Comparison of ENCODE assay signal across 25 cellular contexts in the genomic region with DNA sequence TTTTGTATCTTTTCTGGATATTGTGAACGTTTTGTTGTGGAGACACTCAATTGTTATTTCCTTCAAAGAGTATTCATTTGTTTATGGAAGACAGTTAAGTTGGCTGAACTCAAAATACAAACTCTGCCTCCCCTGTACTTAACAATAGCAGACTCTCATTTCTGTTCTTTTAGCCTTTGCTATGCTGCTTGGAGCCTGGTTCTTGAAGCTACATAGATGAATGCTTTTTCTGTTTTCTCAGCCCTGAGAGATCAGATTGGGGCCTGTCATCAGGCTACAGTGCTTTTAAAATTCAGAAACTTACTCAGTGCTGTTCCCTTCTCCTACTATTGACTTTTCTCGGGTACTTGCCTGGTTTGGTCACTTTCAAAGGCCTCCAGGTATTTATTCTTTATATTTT.
DNase-seq lines count a peak whose midpoint lies in the region; ATAC-seq, FAIRE-seq and TF ChIP-seq lines count a peak whose summit lies in the region.
"Had no signal": no experiment of that assay in that cellular context is flagged by ENCODE, and none has a peak within 500 bp of the region (broad histone marks: within the 10 kb centered on the region; RNA-seq: fewer than 3 reads in every experiment).

No MANE protein-coding gene starts in this region.

- DNase-seq in A549 (ENCODE audit: low read depth in 1 of 2, low spot score in 1 of 2) (no peak), COLO829 (ENCODE audit: low spot score) (peak; percentile 10), foreskin melanocyte (peak; percentile 29), neural progenitor cell (ENCODE audit: low spot score) (peak; percentile 5), glutamatergic neuron (no peak), type B pancreatic cell (ENCODE audit: extremely low spot score, unreplicated experiment) (no peak), lower lobe of right lung (no peak)
- no peak for DNase-seq in stimulated activated naive CD8-positive, alpha-beta T cell treated with anti-CD3 and anti-CD28 coated beads, Interleukin-15, Interleukin-2, amounts not matched to agents 100 U/mL and 50 U/mL, for 24 hours
- DNase-seq: ACHN; CD4-positive, alpha-beta memory T cell; GDM1; GOT3; IMR-90; NCI-H1105; NCI-H146; NCI-H2029; NCI-H2171; NCI-H345; NCI-H524; NCI-H82; SJCRH30 had no signal

- H3K4me3 Mint-ChIP-seq in neural progenitor cell (no peak overlapping the region), glutamatergic neuron (ENCODE audit: unreplicated experiment) (no peak overlapping the region), type B pancreatic cell (no peak overlapping the region)

- POLR2A ChIA-PET in A549 (lab: Yijun Ruan, JAX), result no interaction called here

- peaks cover 13% of the 10 kb centered on the region for H3K4me1 Mint-ChIP-seq in neural progenitor cell
- no peaks in the 10 kb centered on the region for H3K4me1 Mint-ChIP-seq in glutamatergic neuron (ENCODE audit: low read depth, unreplicated experiment)
- peaks cover 21% of the 10 kb centered on the region for H3K4me1 Mint-ChIP-seq in type B pancreatic cell (ENCODE audit: unreplicated experiment)
- H3K4me1 Mint-ChIP-seq: CD4-positive, alpha-beta memory T cell had no signal

- CTCF ChIA-PET in A549 (lab: Yijun Ruan, JAX), result no interaction called here

- no peak for TF ChIP-seq RAD21 in A549 (conservative IDR thresholded peaks at IDR 0.05 in 1 of 2, IDR thresholded peaks at IDR 0.05 in 1 of 2)

- FAIRE-seq in A549 (lab: Jason Lieb, UNC), result peak; percentile 18
- FAIRE-seq: GM18507, HTR-8/SVneo had no signal

- TF ChIP-seq POLR2A in A549 (IDR thresholded peaks at IDR 0.05; ENCODE audit: low read length), result no peak

- ATAC-seq in A549 (no peak), lower lobe of right lung (no peak)
- no peak for ATAC-seq in stimulated activated naive CD8-positive, alpha-beta T cell treated with anti-CD3 and anti-CD28 coated beads, Interleukin-15, Interleukin-2, amounts not matched to agents 100 U/mL and 50 U/mL, for 24 hours

- H3K27ac ChIP-seq in A549 (no peak overlapping the region), neural progenitor cell (no peak overlapping the region), lower lobe of right lung (no peak overlapping the region)
- H3K27ac ChIP-seq: BLaER1, KMS-11, SJCRH30 had no signal

- peak overlapping the region; percentile 39 for H2AFZ ChIP-seq in neural progenitor cell (replicated peaks)

- H3K27me3 ChIP-seq in neural progenitor cell, result no peaks in the 10 kb centered on the region
- no peaks in the 10 kb centered on the region for H3K27me3 ChIP-seq in lower lobe of right lung (ENCODE audit: low read depth)
- H3K27me3 ChIP-seq: BLaER1, SJCRH30 had no signal

- no peaks in the 10 kb centered on the region for H3K79me2 ChIP-seq in neural progenitor cell (ENCODE audit: low read depth)

- H3K9me3 Mint-ChIP-seq in neural progenitor cell (peaks cover 4% of the 10 kb centered on the region), glutamatergic neuron (ENCODE audit: unreplicated experiment) (no peaks in the 10 kb centered on the region), type B pancreatic cell (no peaks in the 10 kb centered on the region)

- H3K27ac Mint-ChIP-seq in neural progenitor cell (no peak overlapping the region), glutamatergic neuron (ENCODE audit: unreplicated experiment) (no peak overlapping the region), type B pancreatic cell (no peak overlapping the region)
- H3K27ac Mint-ChIP-seq: CD4-positive, alpha-beta memory T cell had no signal

- H3K36me3 Mint-ChIP-seq in neural progenitor cell (no peaks in the 10 kb centered on the region), glutamatergic neuron (ENCODE audit: unreplicated experiment) (no peaks in the 10 kb centered on the region), type B pancreatic cell (no peaks in the 10 kb centered on the region)
- H3K36me3 Mint-ChIP-seq: CD4-positive, alpha-beta memory T cell had no signal

- H4K20me1 ChIP-seq in neural progenitor cell (ENCODE audit: low read depth), result no peaks in the 10 kb centered on the region
- H4K20me1 ChIP-seq: BLaER1 had no signal

- H3F3A ChIP-seq in neural progenitor cell (ENCODE audit: low read depth), result peaks cover 8% of the 10 kb centered on the region

- H3K4me3 ChIP-seq in A549 (no peak overlapping the region), neural progenitor cell (no peak overlapping the region), lower lobe of right lung (no peak overlapping the region)
- H3K4me3 ChIP-seq: BLaER1, SJCRH30 had no signal

- TF ChIP-seq EP300 in A549 (IDR thresholded peaks at IDR 0.05), result no peak

- H3K9me3 ChIP-seq in A549, result no peaks in the 10 kb centered on the region
- no peaks in the 10 kb centered on the region for H3K9me3 ChIP-seq in neural progenitor cell (ENCODE audit: low read depth)
- H3K9me3 ChIP-seq in lower lobe of right lung, result no peaks in the 10 kb centered on the region
- H3K9me3 ChIP-seq: BLaER1, SJCRH30 had no signal

- H3K9ac ChIP-seq in neural progenitor cell, result no peak overlapping the region
- H3K9ac ChIP-seq: BLaER1, KMS-11 had no signal

- no peaks in the 10 kb centered on the region for H3K4me1 ChIP-seq in A549
- H3K4me1 ChIP-seq in neural progenitor cell, result peaks cover 28% of the 10 kb centered on the region
- no peaks in the 10 kb centered on the region for H3K4me1 ChIP-seq in lower lobe of right lung
- H3K4me1 ChIP-seq: BLaER1, SJCRH30 had no signal

- H3K36me3 ChIP-seq in neural progenitor cell, result no peaks in the 10 kb centered on the region
- H3K36me3 ChIP-seq in lower lobe of right lung, result no peaks in the 10 kb centered on the region
- H3K36me3 ChIP-seq: BLaER1, SJCRH30 had no signal

- TF ChIP-seq CTCF in A549 (IDR thresholded peaks at IDR 0.05) (no peak), neural progenitor cell (IDR thresholded peaks at IDR 0.05) (no peak), glutamatergic neuron (IDR thresholded peaks at IDR 0.05; ENCODE audit: partially characterized antibody, unreplicated experiment) (no peak), type B pancreatic cell (conservative IDR thresholded peaks at IDR 0.05) (no peak), lower lobe of right lung (IDR thresholded peaks at IDR 0.05) (no peak)

- 48% methylated on average over 2 of the region's 2 CpGs for WGBS in A549 (ENCODE audit: missing lambda C conversion rate)

- intact Hi-C loops in lower lobe of right lung (cut with DNase I), result no loop called here

- H3K27me3 Mint-ChIP-seq in neural progenitor cell (ENCODE audit: insufficient read depth, low read depth) (no peaks in the 10 kb centered on the region), glutamatergic neuron (ENCODE audit: unreplicated experiment) (peaks cover 2% of the 10 kb centered on the region), type B pancreatic cell (peaks cover 3% of the 10 kb centered on the region)

- H3K4me2 ChIP-seq in A549, result no peak overlapping the region
- no peak overlapping the region for H3K4me2 ChIP-seq in neural progenitor cell
- H3K4me2 ChIP-seq: BLaER1, KMS-11 had no signal

TF ChIP-seq in A549, 52 proteins besides CTCF, POLR2A, EP300 and RAD21 (continues in another document):
- TF ChIP-seq, protein P1, sequence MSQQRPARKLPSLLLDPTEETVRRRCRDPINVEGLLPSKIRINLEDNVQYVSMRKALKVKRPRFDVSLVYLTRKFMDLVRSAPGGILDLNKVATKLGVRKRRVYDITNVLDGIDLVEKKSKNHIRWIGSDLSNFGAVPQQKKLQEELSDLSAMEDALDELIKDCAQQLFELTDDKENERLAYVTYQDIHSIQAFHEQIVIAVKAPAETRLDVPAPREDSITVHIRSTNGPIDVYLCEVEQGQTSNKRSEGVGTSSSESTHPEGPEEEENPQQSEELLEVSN (IDR thresholded peaks at IDR 0.05; ENCODE audit: borderline replicate concordance, low read depth), result no peak
- TF ChIP-seq CHD2 (IDR thresholded peaks at IDR 0.05; ENCODE audit: low read length, partially characterized antibody), result no peak
- no peak for TF ChIP-seq NR3C1 (IDR thresholded peaks at IDR 0.05)
- TF ChIP-seq MYC (IDR thresholded peaks at IDR 0.05; ENCODE audit: borderline replicate concordance, low read length), result no peak
- no peak for TF ChIP-seq PBX3 (IDR thresholded peaks at IDR 0.05)
- no peak for TF ChIP-seq MAX (IDR thresholded peaks at IDR 0.05)
- no peak for TF ChIP-seq KDM5A (IDR thresholded peaks at IDR 0.05)
- no peak for TF ChIP-seq TFCP2L1 (CRISPR knock-in tag; IDR thresholded peaks at IDR 0.05)
- TF ChIP-seq, protein P2, sequence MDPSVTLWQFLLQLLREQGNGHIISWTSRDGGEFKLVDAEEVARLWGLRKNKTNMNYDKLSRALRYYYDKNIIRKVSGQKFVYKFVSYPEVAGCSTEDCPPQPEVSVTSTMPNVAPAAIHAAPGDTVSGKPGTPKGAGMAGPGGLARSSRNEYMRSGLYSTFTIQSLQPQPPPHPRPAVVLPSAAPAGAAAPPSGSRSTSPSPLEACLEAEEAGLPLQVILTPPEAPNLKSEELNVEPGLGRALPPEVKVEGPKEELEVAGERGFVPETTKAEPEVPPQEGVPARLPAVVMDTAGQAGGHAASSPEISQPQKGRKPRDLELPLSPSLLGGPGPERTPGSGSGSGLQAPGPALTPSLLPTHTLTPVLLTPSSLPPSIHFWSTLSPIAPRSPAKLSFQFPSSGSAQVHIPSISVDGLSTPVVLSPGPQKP (IDR thresholded peaks at IDR 0.05; ENCODE audit: low read depth, low read length), result no peak
- no peak for TF ChIP-seq ZFP36 (IDR thresholded peaks at IDR 0.05; ENCODE audit: borderline replicate concordance, partially characterized antibody)
- TF ChIP-seq GATA3 (IDR thresholded peaks at IDR 0.05; ENCODE audit: borderline replicate concordance), result no peak
- TF ChIP-seq JUN (IDR thresholded peaks at IDR 0.05), result no peak
- no peak for TF ChIP-seq PHF8 (IDR thresholded peaks at IDR 0.05; ENCODE audit: borderline replicate concordance, low read depth)
- no peak for TF ChIP-seq ZNF302 (CRISPR knock-in tag; IDR thresholded peaks at IDR 0.05)
- TF ChIP-seq FOSL2 (IDR thresholded peaks at IDR 0.05), result no peak
- no peak for TF ChIP-seq FOSL2 (CRISPR knock-in tag; IDR thresholded peaks at IDR 0.05)
- TF ChIP-seq FOSB (CRISPR knock-in tag; IDR thresholded peaks at IDR 0.05), result no peak
- no peak for TF ChIP-seq RNF2 (IDR thresholded peaks at IDR 0.05; ENCODE audit: borderline replicate concordance, low read depth)

Comparison
In these comparisons a context has a peak if more than half of its experiments do, and no peak if none do; other contexts are left out.
1. DNase-seq: peak in COLO829 (single experiment), foreskin melanocyte (single experiment) and neural progenitor cell (single experiment); none in A549 (0 of 2), glutamatergic neuron (single experiment), type B pancreatic cell (single experiment), stimulated activated naive CD8-positive, alpha-beta T cell treated with anti-CD3 and anti-CD28 coated beads, Interleukin-15, Interleukin-2, amounts not matched to agents 100 U/mL and 50 U/mL, for 24 hours (single experiment) and lower lobe of right lung (single experiment).